In the genomic region with DNA sequence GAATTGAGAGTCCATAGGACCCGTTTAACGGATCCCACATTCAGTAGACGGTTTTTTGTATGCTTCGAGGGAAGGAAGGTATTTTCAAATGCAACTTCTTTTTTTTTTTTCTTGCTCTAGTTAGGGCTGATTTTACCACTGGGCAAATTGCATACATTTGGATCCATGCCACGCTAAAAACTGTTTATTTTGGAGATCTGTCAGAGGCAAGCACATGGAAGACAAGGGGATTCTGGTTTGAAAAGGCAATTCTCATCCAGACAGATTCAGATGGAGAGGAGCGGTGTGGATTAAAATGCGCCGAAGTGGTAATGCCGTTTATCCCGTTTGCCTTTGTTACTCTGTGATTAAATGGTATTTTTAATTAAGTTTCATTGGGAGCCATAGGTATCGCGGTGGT, we compare ENCODE assay signal across 16 cellular contexts.
"Had no signal": no experiment of that assay in that cellular context is flagged by ENCODE, and none has a peak within 500 bp of the region (broad histone marks: within the 10 kb centered on the region; RNA-seq: fewer than 3 reads in every experiment).

No MANE protein-coding gene starts in this region.

- H3K4me3 Mint-ChIP-seq: activated naive CD4-positive, alpha-beta T cell treated with anti-CD3 and anti-CD28 coated beads, Interleukin-2, amount 10 ng/mL, durations not matched to agents 7 days and 5 days; dendritic cell treated with granulocyte-macrophage colony-stimulating factor and Interleukin-4, amounts not matched to agents 40 ng/mL and 50 ng/mL, for 4 days; natural killer cell treated with Interleukin-12 subunit alpha and Interleukin-12 subunit beta and Interleukin-15 and Interleukin-18, amount 100 ng/mL, for 72 hours; stimulated activated naive B cell treated with anti-CD40 and anti-IgM and Interleukin-4, amounts not matched to agents 10 μg/mL and 1 μg/mL and 100 μg/mL, for 72 hours had no signal

- ATAC-seq: body of pancreas; natural killer cell treated with Interleukin-12 subunit alpha and Interleukin-12 subunit beta and Interleukin-15 and Interleukin-18, amount 100 ng/mL, for 72 hours; psoas muscle; stimulated activated naive B cell treated with anti-CD40 and anti-IgM and Interleukin-4, amounts not matched to agents 10 μg/mL and 1 μg/mL and 100 μg/mL, for 72 hours had no signal

- DNase-seq: activated naive CD4-positive, alpha-beta T cell treated with anti-CD3 and anti-CD28 coated beads, Interleukin-2, amount 10 ng/mL, durations not matched to agents 7 days and 5 days; body of pancreas; erythroblast; foreskin melanocyte; heart left ventricle; left ventricle myocardium inferior; mesenchymal stem cell; psoas muscle; sigmoid colon; stimulated activated CD4-positive, alpha-beta T cell treated with anti-CD3 and anti-CD28 coated beads, Interleukin-2, amount 100 ng/mL, for 24 hours; stimulated activated naive B cell treated with anti-CD40 and anti-IgM and Interleukin-4, amounts not matched to agents 10 μg/mL and 1 μg/mL and 100 μg/mL, for 72 hours; substantia nigra; transverse colon had no signal

- H3K9me3 Mint-ChIP-seq: activated naive CD4-positive, alpha-beta T cell treated with anti-CD3 and anti-CD28 coated beads, Interleukin-2, amount 10 ng/mL, durations not matched to agents 7 days and 5 days; activated T-helper 2 cell treated with anti-CD3 and anti-CD28 coated beads, Interferon-gamma antibody, Interleukin-2, Interleukin-4, amounts not matched to agents 10 μg/mL and 5 μg/mL and 100 μg/mL, durations not matched to agents 14 hours and 24 hours and 36 hours; dendritic cell treated with granulocyte-macrophage colony-stimulating factor and Interleukin-4, amounts not matched to agents 40 ng/mL and 50 ng/mL, for 4 days; natural killer cell treated with Interleukin-12 subunit alpha and Interleukin-12 subunit beta and Interleukin-15 and Interleukin-18, amount 100 ng/mL, for 72 hours; stimulated activated naive B cell treated with anti-CD40 and anti-IgM and Interleukin-4, amounts not matched to agents 10 μg/mL and 1 μg/mL and 100 μg/mL, for 72 hours had no signal

- H3K4me1 Mint-ChIP-seq: activated naive CD4-positive, alpha-beta T cell treated with anti-CD3 and anti-CD28 coated beads, Interleukin-2, amount 10 ng/mL, durations not matched to agents 7 days and 5 days; stimulated activated naive B cell treated with anti-CD40 and anti-IgM and Interleukin-4, amounts not matched to agents 10 μg/mL and 1 μg/mL and 100 μg/mL, for 72 hours had no signal

- H3K27me3 Mint-ChIP-seq: activated naive CD4-positive, alpha-beta T cell treated with anti-CD3 and anti-CD28 coated beads, Interleukin-2, amount 10 ng/mL, durations not matched to agents 7 days and 5 days; dendritic cell treated with granulocyte-macrophage colony-stimulating factor and Interleukin-4, amounts not matched to agents 40 ng/mL and 50 ng/mL, for 4 days; natural killer cell treated with Interleukin-12 subunit alpha and Interleukin-12 subunit beta and Interleukin-15 and Interleukin-18, amount 100 ng/mL, for 72 hours; stimulated activated naive B cell treated with anti-CD40 and anti-IgM and Interleukin-4, amounts not matched to agents 10 μg/mL and 1 μg/mL and 100 μg/mL, for 72 hours had no signal

- H3K27ac Mint-ChIP-seq: activated naive CD4-positive, alpha-beta T cell treated with anti-CD3 and anti-CD28 coated beads, Interleukin-2, amount 10 ng/mL, durations not matched to agents 7 days and 5 days; activated T-helper 2 cell treated with anti-CD3 and anti-CD28 coated beads, Interferon-gamma antibody, Interleukin-2, Interleukin-4, amounts not matched to agents 10 μg/mL and 5 μg/mL and 100 μg/mL, durations not matched to agents 14 hours and 24 hours and 36 hours; dendritic cell treated with granulocyte-macrophage colony-stimulating factor and Interleukin-4, amounts not matched to agents 40 ng/mL and 50 ng/mL, for 4 days; natural killer cell treated with Interleukin-12 subunit alpha and Interleukin-12 subunit beta and Interleukin-15 and Interleukin-18, amount 100 ng/mL, for 72 hours; stimulated activated naive B cell treated with anti-CD40 and anti-IgM and Interleukin-4, amounts not matched to agents 10 μg/mL and 1 μg/mL and 100 μg/mL, for 72 hours had no signal
